ENCODE assay signal across 1 cellular context in the genomic region with DNA sequence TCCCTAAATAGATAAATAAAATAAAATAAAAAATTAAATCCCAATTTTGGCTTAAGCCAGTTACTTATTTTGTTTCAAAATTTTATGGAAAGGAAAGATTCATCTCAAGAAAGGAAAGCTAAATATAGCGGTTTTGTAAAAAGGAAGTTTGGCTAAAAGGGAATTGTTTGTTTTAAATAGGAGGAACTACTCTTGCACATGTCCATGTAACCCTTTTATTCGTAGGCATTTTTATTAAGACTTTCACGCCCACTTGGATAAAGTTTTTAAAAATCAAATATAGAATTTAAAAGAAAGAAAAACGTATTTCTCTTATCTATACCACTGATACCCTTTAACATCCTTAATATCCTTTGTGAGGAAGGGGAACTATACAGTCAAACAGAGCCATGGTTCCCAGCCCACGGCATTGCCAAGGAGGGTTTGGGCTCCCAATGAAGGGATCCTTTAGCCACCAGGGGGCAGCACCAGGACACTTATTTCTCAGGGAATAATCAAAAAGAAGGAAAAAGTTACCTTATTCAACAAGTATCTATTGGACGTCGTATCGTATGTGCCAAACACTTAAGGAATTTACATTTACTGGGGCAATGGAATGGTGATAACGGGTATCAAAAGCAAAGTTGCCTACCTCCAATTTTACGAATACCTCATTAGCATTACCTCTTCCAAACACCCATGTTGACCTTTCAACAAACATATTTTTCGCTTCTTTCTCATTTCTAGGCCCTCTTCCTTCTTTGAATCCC.
TF ChIP-seq lines count a peak whose summit lies in the region.

No MANE protein-coding gene starts in this region.

TF ChIP-seq in Ishikawa, 13 proteins besides CTCF, POLR2A, EP300 and RAD21 (continued from another document):
- no peak for TF ChIP-seq ZBTB7A (IDR thresholded peaks at IDR 0.05; ENCODE audit: low read depth)
- TF ChIP-seq, protein P1, sequence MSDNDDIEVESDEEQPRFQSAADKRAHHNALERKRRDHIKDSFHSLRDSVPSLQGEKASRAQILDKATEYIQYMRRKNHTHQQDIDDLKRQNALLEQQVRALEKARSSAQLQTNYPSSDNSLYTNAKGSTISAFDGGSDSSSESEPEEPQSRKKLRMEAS (IDR thresholded peaks at IDR 0.05) = no peak
- TF ChIP-seq TAF1 (IDR thresholded peaks at IDR 0.05; ENCODE audit: low read depth) = no peak
- TF ChIP-seq TEAD4 (IDR thresholded peaks at IDR 0.05) = no peak
